24 cellular contexts compared by ENCODE assay signal in genomic region chr2:105750735-105751134, GRCh38. TPM values are rescaled to one million over a fixed set of nuclear protein-coding genes. Genes with fewer than 3 reads are reported as not detected.
DNase-seq lines count a peak whose midpoint lies in the region; ATAC-seq and FAIRE-seq lines count a peak whose summit lies in the region.
"Had no signal": no experiment of that assay in that cellular context is flagged by ENCODE, and none has a peak within 500 bp of the region (broad histone marks: within the 10 kb centered on the region; RNA-seq: fewer than 3 reads in every experiment).

No MANE protein-coding gene starts in this region.

- CTCF ChIA-PET in CD8-positive, alpha-beta memory T cell (lab: Charles Lee) = interaction anchor here (1.1 to 5.4 kb wide), 2 partner anchors 11 to 36 kb away, joined by 3 to 29 read pairs; no protein-coding TSS in a partner anchor

- no peak for FAIRE-seq in frontal cortex (lab: Jason Lieb, UNC)

- no peak for DNase-seq in T-helper 2 cell treated with Interferon-gamma antibody and Interleukin-4, amounts not matched to agents 5 μg/mL and 100 μg/mL, for 36 hours (ENCODE audit: low spot score)
- DNase-seq in T-helper 2 cell (no peak), GM19238 (ENCODE audit: insufficient read length, low spot score) (no peak), frontal cortex (ENCODE audit: low spot score in 2 of 2) (no peak)
- no peak for DNase-seq in CD8-positive, alpha-beta memory T cell
- no peak for DNase-seq in naive thymus-derived CD8-positive, alpha-beta T cell
- DNase-seq: 8988T; activated CD4-positive, CD25-positive, alpha-beta regulatory T cell treated with anti-CD3 and anti-CD28 coated beads, Interleukin-2, amount 50 U/mL, for 72 hours; activated gamma-delta T cell; C1 segment of cervical spinal cord; dermis blood vessel endothelial cell; DND-41; immature natural killer cell; KBM-7; lower lobe of right lung; NCI-H1048; NCI-H2081; posterior cingulate gyrus; thyroid gland had no signal

- peak in 1 of 2 donors; percentile 18 for ATAC-seq in naive thymus-derived CD8-positive, alpha-beta T cell
- ATAC-seq in HG03108 (IDR thresholded peaks at IDR 0.05; ENCODE audit: unreplicated experiment) = no peak
- ATAC-seq: lower lobe of right lung had no signal

- H3K4me3 ChIP-seq in CD8-positive, alpha-beta memory T cell (ENCODE audit: low read length) = no peak overlapping the region
- H3K4me3 ChIP-seq: HAP-1, lower lobe of right lung, skin epidermis, thyroid gland had no signal

- peak overlapping the region; percentile 59 for H3K27ac Mint-ChIP-seq in T-helper 2 cell treated with Interferon-gamma antibody and Interleukin-4, amounts not matched to agents 5 μg/mL and 100 μg/mL, for 36 hours
- peak overlapping the region; percentile 87 to 100 (median 97) for H3K27ac Mint-ChIP-seq in CD8-positive, alpha-beta memory T cell
- H3K27ac Mint-ChIP-seq in activated naive CD8-positive, alpha-beta T cell = peak overlapping the region; percentile 99
- peak overlapping the region; percentile 82 to 98 (median 97) for H3K27ac Mint-ChIP-seq in naive thymus-derived CD8-positive, alpha-beta T cell
- H3K27ac Mint-ChIP-seq: brain had no signal

- H3K36me3 ChIP-seq in CD8-positive, alpha-beta memory T cell (ENCODE audit: insufficient read depth, low read length) = no peaks in the 10 kb centered on the region
- H3K36me3 ChIP-seq: HAP-1, lower lobe of right lung, thyroid gland had no signal

- POLR2A ChIA-PET in CD8-positive, alpha-beta memory T cell (lab: Charles Lee) = interaction anchor here (1.0 kb wide), 1 partner anchor 410 kb away, joined by 7 read pairs; no protein-coding TSS in a partner anchor
- POLR2A ChIA-PET in naive thymus-derived CD8-positive, alpha-beta T cell (lab: Charles Lee) = interaction anchor here (1.0 to 2.8 kb wide), 3 partner anchors 10 to 29 kb away, joined by 3 to 9 read pairs (median 3); no protein-coding TSS in a partner anchor

- peak overlapping the region; percentile 77 for H3K4me3 Mint-ChIP-seq in T-helper 2 cell treated with Interferon-gamma antibody and Interleukin-4, amounts not matched to agents 5 μg/mL and 100 μg/mL, for 36 hours
- H3K4me3 Mint-ChIP-seq in CD8-positive, alpha-beta memory T cell = peak overlapping the region; percentile 76 to 99 (median 97)
- H3K4me3 Mint-ChIP-seq in activated naive CD8-positive, alpha-beta T cell = peak overlapping the region; percentile 65
- peak overlapping the region; percentile 71 to 99 (median 94) for H3K4me3 Mint-ChIP-seq in naive thymus-derived CD8-positive, alpha-beta T cell

- peaks cover 73% of the 10 kb centered on the region for H3K36me3 Mint-ChIP-seq in T-helper 2 cell treated with Interferon-gamma antibody and Interleukin-4, amounts not matched to agents 5 μg/mL and 100 μg/mL, for 36 hours (ENCODE audit: low read depth)
- H3K36me3 Mint-ChIP-seq in CD8-positive, alpha-beta memory T cell = peaks cover 20 to 52% (median 20%) of the 10 kb centered on the region in 3 donors
- H3K36me3 Mint-ChIP-seq in activated naive CD8-positive, alpha-beta T cell = peaks cover 27% of the 10 kb centered on the region
- H3K36me3 Mint-ChIP-seq in naive thymus-derived CD8-positive, alpha-beta T cell = peaks cover 0 to 62% (median 17%) of the 10 kb centered on the region in 3 donors

- peaks cover 79% of the 10 kb centered on the region for H3K4me1 Mint-ChIP-seq in T-helper 2 cell treated with Interferon-gamma antibody and Interleukin-4, amounts not matched to agents 5 μg/mL and 100 μg/mL, for 36 hours (ENCODE audit: low read depth)
- H3K4me1 Mint-ChIP-seq in CD8-positive, alpha-beta memory T cell = peaks cover 94 to 95% (median 95%) of the 10 kb centered on the region in 3 donors
- peaks cover 91% of the 10 kb centered on the region for H3K4me1 Mint-ChIP-seq in activated naive CD8-positive, alpha-beta T cell (ENCODE audit: low read depth)
- H3K4me1 Mint-ChIP-seq in naive thymus-derived CD8-positive, alpha-beta T cell = peaks cover 51 to 100% (median 93%) of the 10 kb centered on the region in 4 donors

- peaks cover 91% of the 10 kb centered on the region for H3K4me1 ChIP-seq in CD8-positive, alpha-beta memory T cell (ENCODE audit: insufficient read depth, low read length)

- H3K27me3 ChIP-seq in CD8-positive, alpha-beta memory T cell (ENCODE audit: insufficient read depth, low read length, poor library complexity, severe bottlenecking) = no peaks in the 10 kb centered on the region
- H3K27me3 ChIP-seq: thyroid gland had no signal

- peak overlapping the region; percentile 22 for H3K27ac ChIP-seq in CD8-positive, alpha-beta memory T cell (ENCODE audit: low read depth, low read length)
- H3K27ac ChIP-seq: lower lobe of right lung, thyroid gland had no signal

- no peaks in the 10 kb centered on the region for H3K9me3 ChIP-seq in CD8-positive, alpha-beta memory T cell (ENCODE audit: low read length)
- H3K9me3 ChIP-seq: HAP-1, lower lobe of right lung, thyroid gland had no signal

- H3K9me3 Mint-ChIP-seq in T-helper 2 cell treated with Interferon-gamma antibody and Interleukin-4, amounts not matched to agents 5 μg/mL and 100 μg/mL, for 36 hours = no peaks in the 10 kb centered on the region
- no peaks in the 10 kb centered on the region for H3K9me3 Mint-ChIP-seq in CD8-positive, alpha-beta memory T cell
- no peaks in the 10 kb centered on the region for H3K9me3 Mint-ChIP-seq in activated naive CD8-positive, alpha-beta T cell (ENCODE audit: low read depth)
- H3K9me3 Mint-ChIP-seq in naive thymus-derived CD8-positive, alpha-beta T cell = peaks cover 0 to 1% (median 0%) of the 10 kb centered on the region in 9 donors
- H3K9me3 Mint-ChIP-seq: immature natural killer cell had no signal

- H3K27me3 Mint-ChIP-seq in T-helper 2 cell treated with Interferon-gamma antibody and Interleukin-4, amounts not matched to agents 5 μg/mL and 100 μg/mL, for 36 hours (ENCODE audit: low read depth) = no peaks in the 10 kb centered on the region
- H3K27me3 Mint-ChIP-seq in CD8-positive, alpha-beta memory T cell = peaks cover 0 to 2% of the 10 kb centered on the region in 2 donors
- no peaks in the 10 kb centered on the region for H3K27me3 Mint-ChIP-seq in activated naive CD8-positive, alpha-beta T cell
- no peaks in the 10 kb centered on the region for H3K27me3 Mint-ChIP-seq in naive thymus-derived CD8-positive, alpha-beta T cell
- H3K27me3 Mint-ChIP-seq: brain had no signal

RNA-seq across cellular contexts. Expression of gene NCK2, which starts 6.0 kb away (rescaled TPM):
- 10 to 100 TPM; 72.4 to 76.1 TPM for total RNA-seq in CD8-positive, alpha-beta memory T cell
- polyA plus RNA-seq in CD8-positive, alpha-beta memory T cell = 77.9 TPM
- total RNA-seq in naive thymus-derived CD8-positive, alpha-beta T cell = 100 to 1,000 TPM; 119 to 124 TPM
- 100 to 1,000 TPM in 1 of 3 donors, 10 to 100 TPM in 2; 36.6 to 110 (median 67.8) TPM for polyA plus RNA-seq in naive thymus-derived CD8-positive, alpha-beta T cell
- total RNA-seq in frontal cortex = 84.8 TPM
